Comparison of ENCODE assay signal across 17 cellular contexts in the genomic region with DNA sequence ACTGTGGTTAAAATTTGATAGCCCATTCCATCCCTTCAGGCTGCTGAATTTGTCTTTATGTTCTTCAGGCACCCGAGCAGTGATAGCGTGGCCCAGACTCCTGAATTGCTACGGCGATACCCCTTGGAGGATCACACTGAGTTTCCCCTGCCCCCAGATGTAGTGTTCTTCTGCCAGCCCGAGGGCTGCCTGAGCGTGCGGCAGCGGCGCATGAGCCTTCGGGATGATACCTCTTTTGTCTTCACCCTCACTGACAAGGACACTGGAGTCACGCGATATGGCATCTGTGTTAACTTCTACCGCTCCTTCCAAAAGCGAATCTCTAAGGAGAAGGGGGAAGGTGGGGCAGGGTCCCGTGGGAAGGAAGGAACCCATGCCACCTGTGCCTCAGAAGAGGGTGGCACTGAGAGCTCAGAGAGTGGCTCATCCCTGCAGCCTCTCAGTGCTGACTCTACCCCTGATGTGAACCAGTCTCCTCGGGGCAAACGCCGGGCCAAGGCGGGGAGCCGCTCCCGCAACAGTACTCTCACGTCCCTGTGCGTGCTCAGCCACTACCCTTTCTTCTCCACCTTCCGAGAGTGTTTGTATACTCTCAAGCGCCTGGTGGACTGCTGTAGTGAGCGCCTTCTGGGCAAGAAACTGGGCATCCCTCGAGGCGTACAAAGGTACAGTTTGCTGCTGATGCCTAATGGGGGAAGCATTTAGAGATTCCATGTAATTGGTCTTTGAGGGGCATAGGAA. TPM values are rescaled to one million over a fixed set of nuclear protein-coding genes. Genes with fewer than 3 reads are reported as not detected.
DNase-seq lines count a peak whose midpoint lies in the region; ATAC-seq and TF ChIP-seq lines count a peak whose summit lies in the region.
"Had no signal": no experiment of that assay in that cellular context is flagged by ENCODE, and none has a peak within 500 bp of the region (broad histone marks: within the 10 kb centered on the region; RNA-seq: fewer than 3 reads in every experiment).

No MANE protein-coding gene starts in this region.

- no CpG with 5 or more reads among the region's 28 CpGs for WGBS in trophoblast cell (ENCODE audit: extremely low coverage, insufficient coverage, insufficient read length)

- H3K27ac Mint-ChIP-seq in activated CD8-positive, alpha-beta T cell treated with anti-CD3 and anti-CD28 coated beads for 36 hours, result peak overlapping the region; percentile 21
- no peak overlapping the region for H3K27ac Mint-ChIP-seq in activated CD8-positive, alpha-beta T cell treated with anti-CD3 and anti-CD28 coated beads, Interleukin-2, amount 10 ng/mL, durations not matched to agents 7 days and 5 days
- H3K27ac Mint-ChIP-seq in CD4-positive, alpha-beta T cell, result peak overlapping the region; percentile 13
- no peak overlapping the region for H3K27ac Mint-ChIP-seq in endothelial cell (ENCODE audit: unreplicated experiment)
- no peak overlapping the region for H3K27ac Mint-ChIP-seq in activated T-helper 1 cell treated with anti-CD3 and anti-CD28 coated beads, Interleukin-12 subunit alpha, Interleukin-12 subunit beta, Interleukin-2, Interleukin-4 antibody, amounts not matched to agents 30 ng/mL and 10 ng/mL and 1 ng/mL, durations not matched to agents 14 hours and 24 hours and 36 hours
- no peak overlapping the region for H3K27ac Mint-ChIP-seq in GM23338

- H4K20me1 ChIP-seq in GM23338 (replicated peaks; ENCODE audit: insufficient read depth), result peaks cover 34% of the 10 kb centered on the region

- H3F3A ChIP-seq in GM23338 (replicated peaks; ENCODE audit: low read depth), result 0 out of 2 replicates have a peak, but pooled peaks cover 3% of the 10 kb centered on the region

- H3K79me2 ChIP-seq in trophoblast cell (ENCODE audit: control insufficient read depth, insufficient read depth, low read length, poor library complexity), result peaks cover 2% of the 10 kb centered on the region
- peaks cover 41% of the 10 kb centered on the region for H3K79me2 ChIP-seq in GM23338 (replicated peaks; ENCODE audit: insufficient read depth)

- H3K4ac ChIP-seq in trophoblast cell (ENCODE audit: low read depth, low read length), result no peak overlapping the region

- H3K27me3 Mint-ChIP-seq in activated CD8-positive, alpha-beta T cell treated with anti-CD3 and anti-CD28 coated beads for 36 hours, result no peaks in the 10 kb centered on the region
- no peaks in the 10 kb centered on the region for H3K27me3 Mint-ChIP-seq in activated CD8-positive, alpha-beta T cell treated with anti-CD3 and anti-CD28 coated beads, Interleukin-2, amount 10 ng/mL, durations not matched to agents 7 days and 5 days (ENCODE audit: low read depth)
- H3K27me3 Mint-ChIP-seq in CD4-positive, alpha-beta T cell, result no peaks in the 10 kb centered on the region
- H3K27me3 Mint-ChIP-seq in endothelial cell (ENCODE audit: unreplicated experiment), result peaks cover 3% of the 10 kb centered on the region
- H3K27me3 Mint-ChIP-seq in activated T-helper 1 cell treated with anti-CD3 and anti-CD28 coated beads, Interleukin-12 subunit alpha, Interleukin-12 subunit beta, Interleukin-2, Interleukin-4 antibody, amounts not matched to agents 30 ng/mL and 10 ng/mL and 1 ng/mL, durations not matched to agents 14 hours and 24 hours and 36 hours (ENCODE audit: insufficient read depth), result no peaks in the 10 kb centered on the region
- H3K27me3 Mint-ChIP-seq in GM23338 (ENCODE audit: insufficient read depth, low read depth, poor library complexity), result peaks cover 4% of the 10 kb centered on the region
- H3K27me3 Mint-ChIP-seq: CD4-positive, alpha-beta memory T cell had no signal

- no peak overlapping the region for H3K4me3 ChIP-seq in trophoblast cell (ENCODE audit: low read depth, low read length)
- no peak overlapping the region for H3K4me3 ChIP-seq in GM23338
- H3K4me3 ChIP-seq: A549, GM12878 had no signal

- CTCF ChIA-PET in activated CD8-positive, alpha-beta T cell treated with anti-CD3 and anti-CD28 coated beads for 36 hours (lab: Charles Lee), result interaction anchor here (1.2 to 2.6 kb wide), 3 partner anchors 16 to 137 kb away, joined by 5 to 12 read pairs (median 5); a partner anchor contains a TSS
- CTCF ChIA-PET in activated CD8-positive, alpha-beta T cell treated with anti-CD3 and anti-CD28 coated beads, Interleukin-2, amount 10 ng/mL, durations not matched to agents 7 days and 5 days (lab: Charles Lee), result interaction anchor here (1.3 to 5.2 kb wide), 3 partner anchors 16 to 96 kb away, joined by 3 to 54 read pairs (median 15); a partner anchor contains a TSS
- CTCF ChIA-PET in CD4-positive, alpha-beta T cell (lab: Charles Lee), result no interaction called here

- H3K9me2 ChIP-seq in GM23338 (ENCODE audit: insufficient read depth), result no peaks in the 10 kb centered on the region

- H4K12ac ChIP-seq in trophoblast cell (ENCODE audit: low read depth, low read length), result no peak overlapping the region

- H3K4me2 ChIP-seq in trophoblast cell (ENCODE audit: low read length) (no peak overlapping the region), GM23338 (no peak overlapping the region)
- H3K4me2 ChIP-seq: A549 had no signal

- H2AK5ac ChIP-seq in trophoblast cell (ENCODE audit: low read length), result no peak overlapping the region

- no peak overlapping the region for H3K4me3 Mint-ChIP-seq in activated CD8-positive, alpha-beta T cell treated with anti-CD3 and anti-CD28 coated beads for 36 hours
- H3K4me3 Mint-ChIP-seq in activated CD8-positive, alpha-beta T cell treated with anti-CD3 and anti-CD28 coated beads, Interleukin-2, amount 10 ng/mL, durations not matched to agents 7 days and 5 days, result no peak overlapping the region
- no peak overlapping the region for H3K4me3 Mint-ChIP-seq in CD4-positive, alpha-beta T cell
- peak overlapping the region; percentile 58 for H3K4me3 Mint-ChIP-seq in endothelial cell (ENCODE audit: unreplicated experiment)
- no peak overlapping the region for H3K4me3 Mint-ChIP-seq in activated T-helper 1 cell treated with anti-CD3 and anti-CD28 coated beads, Interleukin-12 subunit alpha, Interleukin-12 subunit beta, Interleukin-2, Interleukin-4 antibody, amounts not matched to agents 30 ng/mL and 10 ng/mL and 1 ng/mL, durations not matched to agents 14 hours and 24 hours and 36 hours
- H3K4me3 Mint-ChIP-seq in GM23338, result no peak overlapping the region
- H3K4me3 Mint-ChIP-seq: CD4-positive, alpha-beta memory T cell had no signal

- no peak overlapping the region for H3K27ac ChIP-seq in CD4-positive, alpha-beta T cell (ENCODE audit: low read depth, low read length)
- H3K27ac ChIP-seq in trophoblast cell (ENCODE audit: low read depth, low read length) (no peak overlapping the region), GM23338 (ENCODE audit: low read depth) (no peak overlapping the region)
- H3K27ac ChIP-seq: 22Rv1, A549, C4-2B had no signal

- no peak overlapping the region for H2BK120ac ChIP-seq in trophoblast cell (ENCODE audit: insufficient read depth, low read length, poor library complexity)

- no peak for DNase-seq in activated CD8-positive, alpha-beta T cell treated with anti-CD3 and anti-CD28 coated beads for 36 hours
- DNase-seq in activated CD8-positive, alpha-beta T cell treated with anti-CD3 and anti-CD28 coated beads, Interleukin-2, amount 10 ng/mL, durations not matched to agents 7 days and 5 days, result no peak
- DNase-seq in CD4-positive, alpha-beta T cell, result no peak
- DNase-seq in endothelial cell (ENCODE audit: low spot score) (no peak), trophoblast cell (no peak), GM23338 (ENCODE audit: low spot score) (no peak), retina (no peak)
- DNase-seq in activated T-helper 1 cell treated with anti-CD3 and anti-CD28 coated beads, Interleukin-12 subunit alpha, Interleukin-12 subunit beta, Interleukin-2, Interleukin-4 antibody, amounts not matched to agents 30 ng/mL and 10 ng/mL and 1 ng/mL, durations not matched to agents 14 hours and 24 hours and 36 hours (ENCODE audit: low spot score), result no peak
- DNase-seq: AML-193; CD4-positive, alpha-beta memory T cell; DND-41; EL; HCEC 1CT had no signal

- POLR2A ChIA-PET in activated CD8-positive, alpha-beta T cell treated with anti-CD3 and anti-CD28 coated beads for 36 hours (lab: Charles Lee), result interaction anchor here (0.7 to 1.5 kb wide), 4 partner anchors 24 to 138 kb away, joined by 3 to 4 read pairs (median 3); no protein-coding TSS in a partner anchor
- POLR2A ChIA-PET in activated CD8-positive, alpha-beta T cell treated with anti-CD3 and anti-CD28 coated beads, Interleukin-2, amount 10 ng/mL, durations not matched to agents 7 days and 5 days (lab: Charles Lee), result no interaction called here
- POLR2A ChIA-PET in CD4-positive, alpha-beta T cell (lab: Charles Lee), result no interaction called here

- H2AFZ ChIP-seq in trophoblast cell (ENCODE audit: insufficient read depth, low read length, poor library complexity), result no peak overlapping the region
- H2AFZ ChIP-seq in GM23338, result no peak overlapping the region

- no peaks in the 10 kb centered on the region for H3K9me3 ChIP-seq in CD4-positive, alpha-beta T cell (ENCODE audit: control insufficient read depth, low read length)
- H3K9me3 ChIP-seq in trophoblast cell (ENCODE audit: insufficient read depth, low read depth, low read length), result no peaks in the 10 kb centered on the region
- H3K9me3 ChIP-seq: A549 had no signal

- H3K9me3 Mint-ChIP-seq in activated CD8-positive, alpha-beta T cell treated with anti-CD3 and anti-CD28 coated beads for 36 hours, result no peaks in the 10 kb centered on the region
- H3K9me3 Mint-ChIP-seq in activated CD8-positive, alpha-beta T cell treated with anti-CD3 and anti-CD28 coated beads, Interleukin-2, amount 10 ng/mL, durations not matched to agents 7 days and 5 days (ENCODE audit: insufficient read depth), result no peaks in the 10 kb centered on the region
- H3K9me3 Mint-ChIP-seq in CD4-positive, alpha-beta T cell, result no peaks in the 10 kb centered on the region
- H3K9me3 Mint-ChIP-seq in endothelial cell (ENCODE audit: unreplicated experiment), result no peaks in the 10 kb centered on the region
- no peaks in the 10 kb centered on the region for H3K9me3 Mint-ChIP-seq in activated T-helper 1 cell treated with anti-CD3 and anti-CD28 coated beads, Interleukin-12 subunit alpha, Interleukin-12 subunit beta, Interleukin-2, Interleukin-4 antibody, amounts not matched to agents 30 ng/mL and 10 ng/mL and 1 ng/mL, durations not matched to agents 14 hours and 24 hours and 36 hours
- no peaks in the 10 kb centered on the region for H3K9me3 Mint-ChIP-seq in GM23338
- H3K9me3 Mint-ChIP-seq: CD4-positive, alpha-beta memory T cell had no signal

- no peak overlapping the region for H3K23ac ChIP-seq in trophoblast cell (ENCODE audit: low read length)

- peaks cover 32% of the 10 kb centered on the region for H3K36me3 Mint-ChIP-seq in activated CD8-positive, alpha-beta T cell treated with anti-CD3 and anti-CD28 coated beads for 36 hours (ENCODE audit: low read depth)
- H3K36me3 Mint-ChIP-seq in activated CD8-positive, alpha-beta T cell treated with anti-CD3 and anti-CD28 coated beads, Interleukin-2, amount 10 ng/mL, durations not matched to agents 7 days and 5 days (ENCODE audit: low read depth), result peaks cover 42% of the 10 kb centered on the region
- peaks cover 77% of the 10 kb centered on the region for H3K36me3 Mint-ChIP-seq in CD4-positive, alpha-beta T cell (ENCODE audit: low read depth)
- peaks cover 41% of the 10 kb centered on the region for H3K36me3 Mint-ChIP-seq in endothelial cell (ENCODE audit: low read depth, unreplicated experiment)
- peaks cover 33% of the 10 kb centered on the region for H3K36me3 Mint-ChIP-seq in activated T-helper 1 cell treated with anti-CD3 and anti-CD28 coated beads, Interleukin-12 subunit alpha, Interleukin-12 subunit beta, Interleukin-2, Interleukin-4 antibody, amounts not matched to agents 30 ng/mL and 10 ng/mL and 1 ng/mL, durations not matched to agents 14 hours and 24 hours and 36 hours (ENCODE audit: low read depth)
- H3K36me3 Mint-ChIP-seq in GM23338 (ENCODE audit: low read depth), result peaks cover 46% of the 10 kb centered on the region

- H4K91ac ChIP-seq in trophoblast cell (ENCODE audit: low read depth, low read length), result no peak overlapping the region

- peaks cover 4% of the 10 kb centered on the region for H3K79me1 ChIP-seq in trophoblast cell (ENCODE audit: low read length)

- no peaks in the 10 kb centered on the region for H3K27me3 ChIP-seq in CD4-positive, alpha-beta T cell (ENCODE audit: control insufficient read depth, insufficient read depth, low read length)
- no peaks in the 10 kb centered on the region for H3K27me3 ChIP-seq in trophoblast cell (ENCODE audit: insufficient read depth, low read length)
- H3K27me3 ChIP-seq in GM23338 (ENCODE audit: insufficient read depth), result no peaks in the 10 kb centered on the region

- peak overlapping the region; percentile 21 for H3K18ac ChIP-seq in trophoblast cell (ENCODE audit: low read length)

- no peak overlapping the region for H4K8ac ChIP-seq in trophoblast cell (ENCODE audit: low read depth, low read length)

- H3K36me3 ChIP-seq in trophoblast cell (ENCODE audit: control insufficient read depth in 1 of 2, insufficient read depth in 2 of 2, low read length in 2 of 2), result peaks cover 23 to 37% of the 10 kb centered on the region in 2 experiments
- H3K36me3 ChIP-seq in GM23338 (ENCODE audit: insufficient read depth), result peaks cover 26% of the 10 kb centered on the region

- TF ChIP-seq CTCF in activated CD8-positive, alpha-beta T cell treated with anti-CD3 and anti-CD28 coated beads for 36 hours (IDR thresholded peaks at IDR 0.05), result no peak
- no peak for TF ChIP-seq CTCF in CD4-positive, alpha-beta T cell (IDR thresholded peaks at IDR 0.05)
- no peak for TF ChIP-seq CTCF in endothelial cell (IDR thresholded peaks at IDR 0.05; ENCODE audit: unreplicated experiment)
- TF ChIP-seq CTCF in GM23338 (conservative IDR thresholded peaks at IDR 0.05; ENCODE audit: low read depth in 2 of 2), result no peak

- no peak overlapping the region for H2BK12ac ChIP-seq in trophoblast cell (ENCODE audit: low read length)

- peaks cover 3 to 4% of the 10 kb centered on the region in 2 experiments for H3K4me1 ChIP-seq in trophoblast cell (ENCODE audit: control insufficient read depth in 1 of 2, insufficient read depth in 2 of 2, low read length in 2 of 2)
- peaks cover 16% of the 10 kb centered on the region for H3K4me1 ChIP-seq in GM23338 (ENCODE audit: insufficient read depth)

- H2BK5ac ChIP-seq in trophoblast cell (ENCODE audit: low read depth, low read length, poor library complexity), result no peak overlapping the region

- H3K9ac ChIP-seq in trophoblast cell (ENCODE audit: low read length), result no peak overlapping the region

- intact Hi-C loops in activated CD8-positive, alpha-beta T cell treated with anti-CD3 and anti-CD28 coated beads for 36 hours (cut with micrococcal nuclease), result no loop called here
- intact Hi-C loops in CD4-positive, alpha-beta T cell (cut with DNase I, micrococcal nuclease), result loop anchor here in 1 of 2 experiments (5.0 to 10.0 kb wide), 4 partner anchors 42 to 570 kb away; a partner anchor contains a TSS
- intact Hi-C loops in activated T-helper 1 cell treated with anti-CD3 and anti-CD28 coated beads, Interleukin-12 subunit alpha, Interleukin-12 subunit beta, Interleukin-2, Interleukin-4 antibody, amounts not matched to agents 30 ng/mL and 10 ng/mL and 1 ng/mL, durations not matched to agents 14 hours and 24 hours and 36 hours (cut with micrococcal nuclease), result loop anchor here (5.0 kb wide), 1 partner anchor 572 kb away; a partner anchor contains a TSS

- peaks cover 27% of the 10 kb centered on the region for H3K4me1 Mint-ChIP-seq in activated CD8-positive, alpha-beta T cell treated with anti-CD3 and anti-CD28 coated beads for 36 hours (ENCODE audit: low read depth)
- peaks cover 28% of the 10 kb centered on the region for H3K4me1 Mint-ChIP-seq in activated CD8-positive, alpha-beta T cell treated with anti-CD3 and anti-CD28 coated beads, Interleukin-2, amount 10 ng/mL, durations not matched to agents 7 days and 5 days (ENCODE audit: low read depth)
- peaks cover 43% of the 10 kb centered on the region for H3K4me1 Mint-ChIP-seq in CD4-positive, alpha-beta T cell (ENCODE audit: low read depth)
- H3K4me1 Mint-ChIP-seq in endothelial cell (ENCODE audit: unreplicated experiment), result peaks cover 15% of the 10 kb centered on the region
- peaks cover 26% of the 10 kb centered on the region for H3K4me1 Mint-ChIP-seq in activated T-helper 1 cell treated with anti-CD3 and anti-CD28 coated beads, Interleukin-12 subunit alpha, Interleukin-12 subunit beta, Interleukin-2, Interleukin-4 antibody, amounts not matched to agents 30 ng/mL and 10 ng/mL and 1 ng/mL, durations not matched to agents 14 hours and 24 hours and 36 hours (ENCODE audit: low read depth)
- peaks cover 21% of the 10 kb centered on the region for H3K4me1 Mint-ChIP-seq in GM23338

- no peak overlapping the region for H3K14ac ChIP-seq in trophoblast cell (ENCODE audit: low read length)

- ATAC-seq in activated CD8-positive, alpha-beta T cell treated with anti-CD3 and anti-CD28 coated beads for 36 hours, result no peak
- ATAC-seq in activated CD8-positive, alpha-beta T cell treated with anti-CD3 and anti-CD28 coated beads, Interleukin-2, amount 10 ng/mL, durations not matched to agents 7 days and 5 days, result no peak
- ATAC-seq in CD4-positive, alpha-beta T cell (ENCODE audit: poor library complexity), result no peak
- no peak for ATAC-seq in GM23338
- ATAC-seq: A549, GM12878 had no signal

RNA-seq across cellular contexts. Expression of a gene that starts 4.7 kb away (rescaled TPM):
- total RNA-seq in activated CD8-positive, alpha-beta T cell treated with anti-CD3 and anti-CD28 coated beads for 36 hours, result 10 to 100 TPM; 55.7 to 61.2 TPM
- total RNA-seq in activated CD8-positive, alpha-beta T cell treated with anti-CD3 and anti-CD28 coated beads, Interleukin-2, amount 10 ng/mL, durations not matched to agents 7 days and 5 days, result 10 to 100 TPM; 96.3 to 98.4 TPM
- 100 to 1,000 TPM; 161 to 178 TPM for total RNA-seq in CD4-positive, alpha-beta T cell
- total RNA-seq in endothelial cell (ENCODE audit: unreplicated experiment), result 61.2 TPM
- polyA plus RNA-seq in trophoblast cell (2013), result 16.4 and 17.0 TPM in 2 replicates
- total RNA-seq in activated T-helper 1 cell treated with anti-CD3 and anti-CD28 coated beads, Interleukin-12 subunit alpha, Interleukin-12 subunit beta, Interleukin-2, Interleukin-4 antibody, amounts not matched to agents 30 ng/mL and 10 ng/mL and 1 ng/mL, durations not matched to agents 14 hours and 24 hours and 36 hours, result 75.9 and 85.2 TPM in 2 replicates
- 33.3 and 43.8 TPM in 2 replicates for total RNA-seq in GM23338 (2014; rRNA removed; shearing (Covaris generic))
- 12.5 and 13.4 TPM in 2 replicates for polyA plus RNA-seq in GM23338 (2016; fragmentation: Nextera tagmentation; extraction: Ambion mirVana)

RNA-seq across cellular contexts. Expression of a gene that starts 16.9 kb away (rescaled TPM):
- 10 to 100 TPM; 12.7 to 15.3 TPM for total RNA-seq in activated CD8-positive, alpha-beta T cell treated with anti-CD3 and anti-CD28 coated beads for 36 hours
- 10 to 100 TPM; 11.7 to 12.6 TPM for total RNA-seq in activated CD8-positive, alpha-beta T cell treated with anti-CD3 and anti-CD28 coated beads, Interleukin-2, amount 10 ng/mL, durations not matched to agents 7 days and 5 days
- 1 to 10 TPM; 1.8 to 2.3 TPM for total RNA-seq in CD4-positive, alpha-beta T cell
- total RNA-seq in endothelial cell (ENCODE audit: unreplicated experiment), result 61.2 TPM
- polyA plus RNA-seq in trophoblast cell (2013), result 14.6 and 14.7 TPM in 2 replicates
- 8.5 and 9.9 TPM in 2 replicates for total RNA-seq in activated T-helper 1 cell treated with anti-CD3 and anti-CD28 coated beads, Interleukin-12 subunit alpha, Interleukin-12 subunit beta, Interleukin-2, Interleukin-4 antibody, amounts not matched to agents 30 ng/mL and 10 ng/mL and 1 ng/mL, durations not matched to agents 14 hours and 24 hours and 36 hours
- 23.7 and 23.8 TPM in 2 replicates for total RNA-seq in GM23338 (2014; rRNA removed; shearing (Covaris generic))
- polyA plus RNA-seq in GM23338 (2016; fragmentation: Nextera tagmentation; extraction: Ambion mirVana), result 16.5 and 17.5 TPM in 2 replicates

RNA-seq across cellular contexts. Expression of a gene that starts 26.1 kb away (rescaled TPM):
- total RNA-seq in activated CD8-positive, alpha-beta T cell treated with anti-CD3 and anti-CD28 coated beads for 36 hours, result 10 to 100 TPM in 1 of 2 experiments, 1 to 10 TPM in 1; 9.4 to 13.4 TPM
- 10 to 100 TPM; 26.7 to 27.5 TPM for total RNA-seq in activated CD8-positive, alpha-beta T cell treated with anti-CD3 and anti-CD28 coated beads, Interleukin-2, amount 10 ng/mL, durations not matched to agents 7 days and 5 days
- total RNA-seq in CD4-positive, alpha-beta T cell, result 10 to 100 TPM; 16.8 to 17.2 TPM
- 52.3 TPM for total RNA-seq in endothelial cell (ENCODE audit: unreplicated experiment)
- polyA plus RNA-seq in trophoblast cell (2013), result 21.9 and 23.1 TPM in 2 replicates
- 31.8 and 33.8 TPM in 2 replicates for total RNA-seq in activated T-helper 1 cell treated with anti-CD3 and anti-CD28 coated beads, Interleukin-12 subunit alpha, Interleukin-12 subunit beta, Interleukin-2, Interleukin-4 antibody, amounts not matched to agents 30 ng/mL and 10 ng/mL and 1 ng/mL, durations not matched to agents 14 hours and 24 hours and 36 hours
- total RNA-seq in GM23338 (2014; rRNA removed; shearing (Covaris generic)), result 32.1 and 33.5 TPM in 2 replicates
- 5.6 and 7.3 TPM in 2 replicates for polyA plus RNA-seq in GM23338 (2016; fragmentation: Nextera tagmentation; extraction: Ambion mirVana)

RNA-seq across cellular contexts. Expression of a gene that starts 59.9 kb away (rescaled TPM):
- 100 to 1,000 TPM; 189 to 200 TPM for total RNA-seq in activated CD8-positive, alpha-beta T cell treated with anti-CD3 and anti-CD28 coated beads for 36 hours
- total RNA-seq in activated CD8-positive, alpha-beta T cell treated with anti-CD3 and anti-CD28 coated beads, Interleukin-2, amount 10 ng/mL, durations not matched to agents 7 days and 5 days, result 100 to 1,000 TPM; 164 to 171 TPM
- total RNA-seq in CD4-positive, alpha-beta T cell, result 10 to 100 TPM; 57.3 to 57.6 TPM
- total RNA-seq in endothelial cell (ENCODE audit: unreplicated experiment), result 64.4 TPM
- 32.8 and 33.7 TPM in 2 replicates for polyA plus RNA-seq in trophoblast cell (2013)
- total RNA-seq in activated T-helper 1 cell treated with anti-CD3 and anti-CD28 coated beads, Interleukin-12 subunit alpha, Interleukin-12 subunit beta, Interleukin-2, Interleukin-4 antibody, amounts not matched to agents 30 ng/mL and 10 ng/mL and 1 ng/mL, durations not matched to agents 14 hours and 24 hours and 36 hours, result 134 and 142 TPM in 2 replicates
- 62.5 and 63.1 TPM in 2 replicates for total RNA-seq in GM23338 (2014; rRNA removed; shearing (Covaris generic))
- 58.7 and 60.2 TPM in 2 replicates for polyA plus RNA-seq in GM23338 (2016; fragmentation: Nextera tagmentation; extraction: Ambion mirVana)

Comparison
In these comparisons a context has a peak if more than half of its experiments do, and no peak if none do; other contexts are left out.
1. H3K27ac Mint-ChIP-seq: peak in activated CD8-positive, alpha-beta T cell treated with anti-CD3 and anti-CD28 coated beads for 36 hours (single experiment) and CD4-positive, alpha-beta T cell (single experiment); none in activated CD8-positive, alpha-beta T cell treated with anti-CD3 and anti-CD28 coated beads, Interleukin-2, amount 10 ng/mL, durations not matched to agents 7 days and 5 days (single experiment), endothelial cell (single experiment), activated T-helper 1 cell treated with anti-CD3 and anti-CD28 coated beads, Interleukin-12 subunit alpha, Interleukin-12 subunit beta, Interleukin-2, Interleukin-4 antibody, amounts not matched to agents 30 ng/mL and 10 ng/mL and 1 ng/mL, durations not matched to agents 14 hours and 24 hours and 36 hours (single experiment) and GM23338 (single experiment).